ENCODE assay signal across 1 cellular context in the genomic region with DNA sequence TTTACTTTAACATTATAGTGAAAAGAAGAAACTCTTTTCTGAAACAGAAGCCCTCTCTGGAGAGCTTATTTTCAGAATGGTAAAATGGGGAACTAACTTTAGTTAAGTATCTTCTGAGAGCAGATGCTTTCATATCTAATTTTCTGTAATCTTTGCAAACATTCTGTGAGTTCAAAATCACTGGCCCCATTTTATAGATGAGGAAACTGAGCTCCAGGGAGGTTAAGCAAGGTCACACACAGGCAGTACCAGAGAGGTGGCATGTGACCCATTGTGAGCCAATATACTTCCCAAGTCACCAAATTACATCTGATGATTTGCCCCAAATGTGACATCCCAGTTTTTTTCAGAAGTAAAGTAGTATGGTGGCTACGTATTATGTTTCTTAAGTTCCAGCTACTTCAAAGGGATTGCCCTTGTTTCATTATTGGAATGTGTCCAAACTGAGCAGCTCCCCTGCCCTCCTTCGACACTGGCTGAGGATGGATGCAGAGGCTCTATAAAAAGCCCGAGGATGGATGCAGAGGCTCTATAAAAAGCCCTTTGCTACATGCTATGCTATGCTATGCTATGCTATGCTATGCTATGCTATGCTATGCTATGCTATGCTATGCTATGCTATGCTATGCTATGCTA.
TF ChIP-seq lines count a peak whose summit lies in the region.

No MANE protein-coding gene starts in this region.

TF ChIP-seq in K562, 482 proteins besides CTCF, POLR2A, EP300 and RAD21 (continued from another document and continues in another):
- TF ChIP-seq, protein P1, sequence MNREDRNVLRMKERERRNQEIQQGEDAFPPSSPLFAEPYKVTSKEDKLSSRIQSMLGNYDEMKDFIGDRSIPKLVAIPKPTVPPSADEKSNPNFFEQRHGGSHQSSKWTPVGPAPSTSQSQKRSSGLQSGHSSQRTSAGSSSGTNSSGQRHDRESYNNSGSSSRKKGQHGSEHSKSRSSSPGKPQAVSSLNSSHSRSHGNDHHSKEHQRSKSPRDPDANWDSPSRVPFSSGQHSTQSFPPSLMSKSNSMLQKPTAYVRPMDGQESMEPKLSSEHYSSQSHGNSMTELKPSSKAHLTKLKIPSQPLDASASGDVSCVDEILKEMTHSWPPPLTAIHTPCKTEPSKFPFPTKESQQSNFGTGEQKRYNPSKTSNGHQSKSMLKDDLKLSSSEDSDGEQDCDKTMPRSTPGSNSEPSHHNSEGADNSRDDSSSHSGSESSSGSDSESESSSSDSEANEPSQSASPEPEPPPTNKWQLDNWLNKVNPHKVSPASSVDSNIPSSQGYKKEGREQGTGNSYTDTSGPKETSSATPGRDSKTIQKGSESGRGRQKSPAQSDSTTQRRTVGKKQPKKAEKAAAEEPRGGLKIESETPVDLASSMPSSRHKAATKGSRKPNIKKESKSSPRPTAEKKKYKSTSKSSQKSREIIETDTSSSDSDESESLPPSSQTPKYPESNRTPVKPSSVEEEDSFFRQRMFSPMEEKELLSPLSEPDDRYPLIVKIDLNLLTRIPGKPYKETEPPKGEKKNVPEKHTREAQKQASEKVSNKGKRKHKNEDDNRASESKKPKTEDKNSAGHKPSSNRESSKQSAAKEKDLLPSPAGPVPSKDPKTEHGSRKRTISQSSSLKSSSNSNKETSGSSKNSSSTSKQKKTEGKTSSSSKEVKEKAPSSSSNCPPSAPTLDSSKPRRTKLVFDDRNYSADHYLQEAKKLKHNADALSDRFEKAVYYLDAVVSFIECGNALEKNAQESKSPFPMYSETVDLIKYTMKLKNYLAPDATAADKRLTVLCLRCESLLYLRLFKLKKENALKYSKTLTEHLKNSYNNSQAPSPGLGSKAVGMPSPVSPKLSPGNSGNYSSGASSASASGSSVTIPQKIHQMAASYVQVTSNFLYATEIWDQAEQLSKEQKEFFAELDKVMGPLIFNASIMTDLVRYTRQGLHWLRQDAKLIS (CRISPR knock-in tag; IDR thresholded peaks at IDR 0.05) = 0 out of 2 replicates have a peak, but pooled peaks have one; percentile 71
- TF ChIP-seq, protein P2, sequence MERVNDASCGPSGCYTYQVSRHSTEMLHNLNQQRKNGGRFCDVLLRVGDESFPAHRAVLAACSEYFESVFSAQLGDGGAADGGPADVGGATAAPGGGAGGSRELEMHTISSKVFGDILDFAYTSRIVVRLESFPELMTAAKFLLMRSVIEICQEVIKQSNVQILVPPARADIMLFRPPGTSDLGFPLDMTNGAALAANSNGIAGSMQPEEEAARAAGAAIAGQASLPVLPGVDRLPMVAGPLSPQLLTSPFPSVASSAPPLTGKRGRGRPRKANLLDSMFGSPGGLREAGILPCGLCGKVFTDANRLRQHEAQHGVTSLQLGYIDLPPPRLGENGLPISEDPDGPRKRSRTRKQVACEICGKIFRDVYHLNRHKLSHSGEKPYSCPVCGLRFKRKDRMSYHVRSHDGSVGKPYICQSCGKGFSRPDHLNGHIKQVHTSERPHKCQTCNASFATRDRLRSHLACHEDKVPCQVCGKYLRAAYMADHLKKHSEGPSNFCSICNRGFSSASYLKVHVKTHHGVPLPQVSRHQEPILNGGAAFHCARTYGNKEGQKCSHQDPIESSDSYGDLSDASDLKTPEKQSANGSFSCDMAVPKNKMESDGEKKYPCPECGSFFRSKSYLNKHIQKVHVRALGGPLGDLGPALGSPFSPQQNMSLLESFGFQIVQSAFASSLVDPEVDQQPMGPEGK (CRISPR knock-in tag; IDR thresholded peaks at IDR 0.05; ENCODE audit: borderline replicate concordance) = no peak
- TF ChIP-seq PCBP2 (IDR thresholded peaks at IDR 0.05; ENCODE audit: low read depth, low read length, poor library complexity, severe bottlenecking) (no peak), ZNF584 (CRISPR knock-in tag; IDR thresholded peaks at IDR 0.05; ENCODE audit: low read depth) (no peak), ZKSCAN3 (CRISPR knock-in tag; IDR thresholded peaks at IDR 0.05) (no peak), LCOR (CRISPR knock-in tag; IDR thresholded peaks at IDR 0.05) (no peak), PYGO2 (tag; IDR thresholded peaks at IDR 0.05) (no peak), FOXJ3 (CRISPR knock-in tag; IDR thresholded peaks at IDR 0.05) (no peak), TRIM24 (IDR thresholded peaks at IDR 0.05) (peak; percentile 36 to 50; a peak in 1 of 4 replicates), BACH1 (tag; IDR thresholded peaks at IDR 0.05) (no peak), TAF15 (IDR thresholded peaks at IDR 0.05; ENCODE audit: low read depth, low read length) (no peak), JUNB (CRISPR knock-in tag; conservative IDR thresholded peaks at IDR 0.05) (no peak), DDX20 (tag; IDR thresholded peaks at IDR 0.05; ENCODE audit: low read depth) (no peak), NCOA6 (IDR thresholded peaks at IDR 0.05) (no peak), BCOR (IDR thresholded peaks at IDR 0.05) (peak; percentile 99)
- TF ChIP-seq, protein P3, sequence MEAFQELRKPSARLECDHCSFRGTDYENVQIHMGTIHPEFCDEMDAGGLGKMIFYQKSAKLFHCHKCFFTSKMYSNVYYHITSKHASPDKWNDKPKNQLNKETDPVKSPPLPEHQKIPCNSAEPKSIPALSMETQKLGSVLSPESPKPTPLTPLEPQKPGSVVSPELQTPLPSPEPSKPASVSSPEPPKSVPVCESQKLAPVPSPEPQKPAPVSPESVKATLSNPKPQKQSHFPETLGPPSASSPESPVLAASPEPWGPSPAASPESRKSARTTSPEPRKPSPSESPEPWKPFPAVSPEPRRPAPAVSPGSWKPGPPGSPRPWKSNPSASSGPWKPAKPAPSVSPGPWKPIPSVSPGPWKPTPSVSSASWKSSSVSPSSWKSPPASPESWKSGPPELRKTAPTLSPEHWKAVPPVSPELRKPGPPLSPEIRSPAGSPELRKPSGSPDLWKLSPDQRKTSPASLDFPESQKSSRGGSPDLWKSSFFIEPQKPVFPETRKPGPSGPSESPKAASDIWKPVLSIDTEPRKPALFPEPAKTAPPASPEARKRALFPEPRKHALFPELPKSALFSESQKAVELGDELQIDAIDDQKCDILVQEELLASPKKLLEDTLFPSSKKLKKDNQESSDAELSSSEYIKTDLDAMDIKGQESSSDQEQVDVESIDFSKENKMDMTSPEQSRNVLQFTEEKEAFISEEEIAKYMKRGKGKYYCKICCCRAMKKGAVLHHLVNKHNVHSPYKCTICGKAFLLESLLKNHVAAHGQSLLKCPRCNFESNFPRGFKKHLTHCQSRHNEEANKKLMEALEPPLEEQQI (IDR thresholded peaks at IDR 0.05) = peak; percentile 74; the same call in 1 of the 2 replicates
- TF ChIP-seq, protein P4, sequence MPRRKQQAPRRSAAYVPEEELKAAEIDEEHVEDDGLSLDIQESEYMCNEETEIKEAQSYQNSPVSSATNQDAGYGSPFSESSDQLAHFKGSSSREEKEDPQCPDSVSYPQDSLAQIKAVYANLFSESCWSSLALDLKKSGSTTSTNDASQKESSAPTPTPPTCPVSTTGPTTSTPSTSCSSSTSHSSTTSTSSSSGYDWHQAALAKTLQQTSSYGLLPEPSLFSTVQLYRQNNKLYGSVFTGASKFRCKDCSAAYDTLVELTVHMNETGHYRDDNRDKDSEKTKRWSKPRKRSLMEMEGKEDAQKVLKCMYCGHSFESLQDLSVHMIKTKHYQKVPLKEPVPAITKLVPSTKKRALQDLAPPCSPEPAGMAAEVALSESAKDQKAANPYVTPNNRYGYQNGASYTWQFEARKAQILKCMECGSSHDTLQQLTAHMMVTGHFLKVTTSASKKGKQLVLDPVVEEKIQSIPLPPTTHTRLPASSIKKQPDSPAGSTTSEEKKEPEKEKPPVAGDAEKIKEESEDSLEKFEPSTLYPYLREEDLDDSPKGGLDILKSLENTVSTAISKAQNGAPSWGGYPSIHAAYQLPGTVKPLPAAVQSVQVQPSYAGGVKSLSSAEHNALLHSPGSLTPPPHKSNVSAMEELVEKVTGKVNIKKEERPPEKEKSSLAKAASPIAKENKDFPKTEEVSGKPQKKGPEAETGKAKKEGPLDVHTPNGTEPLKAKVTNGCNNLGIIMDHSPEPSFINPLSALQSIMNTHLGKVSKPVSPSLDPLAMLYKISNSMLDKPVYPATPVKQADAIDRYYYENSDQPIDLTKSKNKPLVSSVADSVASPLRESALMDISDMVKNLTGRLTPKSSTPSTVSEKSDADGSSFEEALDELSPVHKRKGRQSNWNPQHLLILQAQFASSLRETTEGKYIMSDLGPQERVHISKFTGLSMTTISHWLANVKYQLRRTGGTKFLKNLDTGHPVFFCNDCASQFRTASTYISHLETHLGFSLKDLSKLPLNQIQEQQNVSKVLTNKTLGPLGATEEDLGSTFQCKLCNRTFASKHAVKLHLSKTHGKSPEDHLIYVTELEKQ (CRISPR knock-in tag; IDR thresholded peaks at IDR 0.05) = no peak
- TF ChIP-seq, protein P5, sequence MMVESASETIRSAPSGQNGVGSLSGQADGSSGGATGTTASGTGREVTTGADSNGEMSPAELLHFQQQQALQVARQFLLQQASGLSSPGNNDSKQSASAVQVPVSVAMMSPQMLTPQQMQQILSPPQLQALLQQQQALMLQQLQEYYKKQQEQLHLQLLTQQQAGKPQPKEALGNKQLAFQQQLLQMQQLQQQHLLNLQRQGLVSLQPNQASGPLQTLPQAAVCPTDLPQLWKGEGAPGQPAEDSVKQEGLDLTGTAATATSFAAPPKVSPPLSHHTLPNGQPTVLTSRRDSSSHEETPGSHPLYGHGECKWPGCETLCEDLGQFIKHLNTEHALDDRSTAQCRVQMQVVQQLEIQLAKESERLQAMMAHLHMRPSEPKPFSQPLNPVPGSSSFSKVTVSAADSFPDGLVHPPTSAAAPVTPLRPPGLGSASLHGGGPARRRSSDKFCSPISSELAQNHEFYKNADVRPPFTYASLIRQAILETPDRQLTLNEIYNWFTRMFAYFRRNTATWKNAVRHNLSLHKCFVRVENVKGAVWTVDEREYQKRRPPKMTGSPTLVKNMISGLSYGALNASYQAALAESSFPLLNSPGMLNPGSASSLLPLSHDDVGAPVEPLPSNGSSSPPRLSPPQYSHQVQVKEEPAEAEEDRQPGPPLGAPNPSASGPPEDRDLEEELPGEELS (CRISPR knock-in tag; IDR thresholded peaks at IDR 0.05; ENCODE audit: borderline replicate concordance) = no peak
- TF ChIP-seq, protein P6, sequence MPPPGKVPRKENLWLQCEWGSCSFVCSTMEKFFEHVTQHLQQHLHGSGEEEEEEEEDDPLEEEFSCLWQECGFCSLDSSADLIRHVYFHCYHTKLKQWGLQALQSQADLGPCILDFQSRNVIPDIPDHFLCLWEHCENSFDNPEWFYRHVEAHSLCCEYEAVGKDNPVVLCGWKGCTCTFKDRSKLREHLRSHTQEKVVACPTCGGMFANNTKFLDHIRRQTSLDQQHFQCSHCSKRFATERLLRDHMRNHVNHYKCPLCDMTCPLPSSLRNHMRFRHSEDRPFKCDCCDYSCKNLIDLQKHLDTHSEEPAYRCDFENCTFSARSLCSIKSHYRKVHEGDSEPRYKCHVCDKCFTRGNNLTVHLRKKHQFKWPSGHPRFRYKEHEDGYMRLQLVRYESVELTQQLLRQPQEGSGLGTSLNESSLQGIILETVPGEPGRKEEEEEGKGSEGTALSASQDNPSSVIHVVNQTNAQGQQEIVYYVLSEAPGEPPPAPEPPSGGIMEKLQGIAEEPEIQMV (tag; conservative IDR thresholded peaks at IDR 0.05; ENCODE audit: low read depth) = no peak
- TF ChIP-seq, protein P7, sequence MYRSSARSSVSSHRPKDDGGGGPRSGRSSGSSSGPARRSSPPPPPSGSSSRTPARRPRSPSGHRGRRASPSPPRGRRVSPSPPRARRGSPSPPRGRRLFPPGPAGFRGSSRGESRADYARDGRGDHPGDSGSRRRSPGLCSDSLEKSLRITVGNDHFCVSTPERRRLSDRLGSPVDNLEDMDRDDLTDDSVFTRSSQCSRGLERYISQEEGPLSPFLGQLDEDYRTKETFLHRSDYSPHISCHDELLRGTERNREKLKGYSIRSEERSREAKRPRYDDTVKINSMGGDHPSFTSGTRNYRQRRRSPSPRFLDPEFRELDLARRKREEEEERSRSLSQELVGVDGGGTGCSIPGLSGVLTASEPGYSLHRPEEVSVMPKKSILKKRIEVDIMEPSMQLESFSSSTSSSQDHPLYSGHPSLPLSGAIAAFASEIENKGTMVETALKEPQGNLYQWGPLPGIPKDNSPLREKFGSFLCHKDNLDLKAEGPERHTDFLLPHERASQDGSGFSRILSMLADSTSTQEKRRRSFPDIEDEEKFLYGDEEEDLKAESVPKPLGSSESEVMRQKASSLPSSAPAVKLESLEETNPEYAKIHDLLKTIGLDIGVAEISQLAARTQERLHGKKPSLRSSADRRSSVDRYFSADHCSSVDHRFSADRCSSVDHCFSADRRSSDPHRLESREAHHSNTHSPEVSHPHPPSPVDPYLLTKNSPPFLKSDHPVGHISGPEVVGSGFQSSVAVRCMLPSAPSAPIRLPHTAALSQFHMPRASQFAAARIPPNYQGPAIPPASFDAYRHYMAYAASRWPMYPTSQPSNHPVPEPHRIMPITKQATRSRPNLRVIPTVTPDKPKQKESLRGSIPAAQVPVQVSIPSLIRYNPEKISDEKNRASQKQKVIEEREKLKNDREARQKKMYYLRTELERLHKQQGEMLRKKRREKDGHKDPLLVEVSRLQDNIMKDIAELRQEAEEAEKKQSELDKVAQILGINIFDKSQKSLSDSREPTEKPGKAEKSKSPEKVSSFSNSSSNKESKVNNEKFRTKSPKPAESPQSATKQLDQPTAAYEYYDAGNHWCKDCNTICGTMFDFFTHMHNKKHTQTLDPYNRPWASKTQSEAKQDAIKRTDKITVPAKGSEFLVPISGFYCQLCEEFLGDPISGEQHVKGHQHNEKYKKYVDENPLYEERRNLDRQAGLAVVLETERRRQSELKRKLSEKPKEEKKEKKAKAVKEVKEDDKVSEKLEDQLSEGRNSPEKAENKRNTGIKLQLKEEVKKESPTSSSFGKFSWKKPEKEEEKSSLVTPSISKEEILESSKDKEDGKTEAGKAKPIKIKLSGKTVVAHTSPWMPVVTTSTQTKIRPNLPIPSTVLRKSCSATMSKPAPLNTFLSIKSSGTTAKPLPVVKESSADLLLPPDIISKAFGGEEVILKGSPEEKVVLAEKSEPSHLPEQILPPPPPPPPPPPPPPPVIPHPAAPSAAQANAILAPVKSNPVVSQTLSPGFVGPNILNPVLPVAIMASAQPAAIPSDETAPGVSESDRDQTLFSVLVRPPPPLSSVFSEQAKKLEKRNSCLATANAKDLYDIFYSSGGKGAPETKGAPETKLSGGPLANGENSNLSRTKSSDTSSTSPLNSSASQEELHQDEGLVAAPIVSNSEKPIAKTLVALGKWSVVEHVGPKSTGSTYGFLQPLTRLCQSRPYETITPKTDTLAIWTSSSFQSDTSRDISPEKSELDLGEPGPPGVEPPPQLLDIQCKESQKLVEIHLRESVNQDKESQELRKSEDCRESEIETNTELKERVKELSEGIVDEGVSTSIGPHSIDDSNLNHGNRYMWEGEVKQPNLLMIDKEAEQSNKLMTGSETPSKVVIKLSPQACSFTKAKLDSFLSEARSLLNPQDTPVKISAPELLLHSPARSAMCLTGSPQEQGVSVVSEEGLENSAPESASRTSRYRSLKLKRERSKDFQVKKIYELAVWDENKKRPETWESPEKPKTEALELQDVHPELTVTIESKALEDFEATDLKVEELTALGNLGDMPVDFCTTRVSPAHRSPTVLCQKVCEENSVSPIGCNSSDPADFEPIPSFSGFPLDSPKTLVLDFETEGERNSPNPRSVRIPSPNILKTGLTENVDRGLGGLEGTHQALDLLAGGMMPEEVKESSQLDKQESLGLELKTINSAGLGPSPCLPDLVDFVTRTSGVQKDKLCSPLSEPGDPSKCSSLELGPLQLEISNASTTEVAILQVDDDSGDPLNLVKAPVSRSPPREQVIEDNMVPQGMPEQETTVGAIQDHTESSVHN (IDR thresholded peaks at IDR 0.05; ENCODE audit: borderline replicate concordance in 1 of 2, low read depth in 1 of 2) = no peak
- TF ChIP-seq, protein P8, sequence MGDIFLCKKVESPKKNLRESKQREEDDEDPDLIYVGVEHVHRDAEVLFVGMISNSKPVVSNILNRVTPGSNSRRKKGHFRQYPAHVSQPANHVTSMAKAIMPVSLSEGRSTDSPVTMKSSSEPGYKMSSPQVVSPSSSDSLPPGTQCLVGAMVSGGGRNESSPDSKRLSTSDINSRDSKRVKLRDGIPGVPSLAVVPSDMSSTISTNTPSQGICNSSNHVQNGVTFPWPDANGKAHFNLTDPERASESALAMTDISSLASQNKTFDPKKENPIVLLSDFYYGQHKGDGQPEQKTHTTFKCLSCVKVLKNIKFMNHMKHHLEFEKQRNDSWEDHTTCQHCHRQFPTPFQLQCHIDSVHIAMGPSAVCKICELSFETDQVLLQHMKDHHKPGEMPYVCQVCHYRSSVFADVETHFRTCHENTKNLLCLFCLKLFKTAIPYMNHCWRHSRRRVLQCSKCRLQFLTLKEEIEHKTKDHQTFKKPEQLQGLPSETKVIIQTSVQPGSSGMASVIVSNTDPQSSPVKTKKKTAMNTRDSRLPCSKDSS (IDR thresholded peaks at IDR 0.05; ENCODE audit: low read depth, partially characterized antibody) = no peak
